ENCODE assay signal across 2 cellular contexts in genomic region chr10:52950578-52950977, GRCh38.
TF ChIP-seq lines count a peak whose summit lies in the region.

No MANE protein-coding gene starts in this region.

TF ChIP-seq in GM23338, 12 proteins besides CTCF, POLR2A, EP300 and RAD21 (continued from another document):
- no peak for TF ChIP-seq EZH2 (IDR thresholded peaks at IDR 0.05; ENCODE audit: low read depth, unreplicated experiment)
- no peak for TF ChIP-seq CREB1 (CRISPR knock-in tag; IDR thresholded peaks at IDR 0.05; ENCODE audit: low read depth)
- TF ChIP-seq ZNF462 (CRISPR knock-in tag; IDR thresholded peaks at IDR 0.05), result no peak
- no peak for TF ChIP-seq POLR2AphosphoS5 (IDR thresholded peaks at IDR 0.05; ENCODE audit: low read depth)
- no peak for TF ChIP-seq NANOG (IDR thresholded peaks at IDR 0.05; ENCODE audit: borderline replicate concordance)
- no peak for TF ChIP-seq JUNB (IDR thresholded peaks at IDR 0.05; ENCODE audit: unreplicated experiment)
- no peak for TF ChIP-seq REST (IDR thresholded peaks at IDR 0.05; ENCODE audit: unreplicated experiment)
- TF ChIP-seq ZNF114 (CRISPR knock-in tag; IDR thresholded peaks at IDR 0.05), result no peak
- TF ChIP-seq ZNF331 (CRISPR knock-in tag; IDR thresholded peaks at IDR 0.05; ENCODE audit: low read depth), result no peak

TF ChIP-seq in WTC11, 78 proteins besides CTCF, POLR2A, EP300 and RAD21 (continued from another document):
- TF ChIP-seq E2F1 (CRISPR knock-in tag; IDR thresholded peaks at IDR 0.05) (no peak), FOXJ3 (CRISPR knock-in tag; IDR thresholded peaks at IDR 0.05; ENCODE audit: borderline replicate concordance) (no peak), ATF1 (CRISPR knock-in tag; IDR thresholded peaks at IDR 0.05) (no peak), NR1H2 (CRISPR knock-in tag; IDR thresholded peaks at IDR 0.05) (no peak), AFF4 (CRISPR knock-in tag; IDR thresholded peaks at IDR 0.05; ENCODE audit: borderline replicate concordance) (no peak), MXD4 (CRISPR knock-in tag; IDR thresholded peaks at IDR 0.05; ENCODE audit: borderline replicate concordance) (no peak)
